Comparison of ENCODE assay signal across 15 cellular contexts in the genomic region with DNA sequence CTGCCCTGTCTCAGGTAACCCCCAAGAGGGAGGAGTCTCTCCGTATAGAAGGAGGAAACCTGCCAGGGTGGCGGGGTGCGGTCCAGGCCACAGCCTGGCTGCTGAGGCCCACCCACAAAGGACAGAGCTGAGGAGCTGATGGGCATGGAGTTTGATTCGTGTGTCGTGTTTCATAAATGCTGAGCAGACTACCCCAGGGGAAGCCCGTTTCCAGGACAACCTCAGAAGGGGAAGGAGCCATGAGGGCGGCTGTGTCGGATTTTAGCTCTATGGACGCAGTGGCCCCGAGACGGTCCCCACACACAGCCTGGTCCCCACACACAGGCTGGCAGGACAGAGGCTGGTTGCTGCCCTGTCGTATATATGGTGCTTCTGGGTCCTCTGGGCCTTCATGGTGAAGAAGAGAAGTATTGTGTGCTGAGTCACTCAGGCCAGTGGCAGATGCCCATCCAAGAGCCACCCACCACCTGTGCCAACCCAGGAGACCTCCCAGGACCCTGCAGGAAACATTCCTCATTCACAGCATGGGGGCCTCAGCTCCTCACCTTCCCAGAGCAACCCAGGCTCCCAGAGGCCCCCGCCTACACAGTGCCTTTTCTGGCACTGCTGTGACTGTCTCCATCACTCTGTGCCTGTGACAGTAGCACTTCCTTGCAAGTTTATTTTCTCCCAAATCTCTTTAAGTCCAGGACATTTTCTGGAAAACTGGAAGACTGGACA.
DNase-seq lines count a peak whose midpoint lies in the region; ATAC-seq, FAIRE-seq and TF ChIP-seq lines count a peak whose summit lies in the region.
"Had no signal": no experiment of that assay in that cellular context is flagged by ENCODE, and none has a peak within 500 bp of the region (broad histone marks: within the 10 kb centered on the region; RNA-seq: fewer than 3 reads in every experiment).

No MANE protein-coding gene starts in this region.

- TF ChIP-seq POLR2A in HCT116 (IDR thresholded peaks at IDR 0.05; ENCODE audit: borderline replicate concordance, extremely low read depth, insufficient read depth, insufficient read length): no peak
- TF ChIP-seq POLR2A in GM12878 (IDR thresholded peaks at IDR 0.05; ENCODE audit: low read depth, low read length): no peak

- no peaks in the 10 kb centered on the region for H3K9me3 Mint-ChIP-seq in stimulated activated effector memory CD8-positive, alpha-beta T cell treated with anti-CD3 and anti-CD28 coated beads, Interleukin-12 subunit alpha, Interleukin-12 subunit beta, amount 100 ng/mL, for 72 hours

- RAD21 ChIA-PET in HCT116 (lab: Charles Lee; ENCODE audit: low non-redundant PET in 1 of 2, low total read pairs in 2 of 2, uncharacterized antibody in 2 of 2, unreplicated experiment in 2 of 2): no interaction called here
- RAD21 ChIA-PET in GM12878 (lab: Charles Lee; ENCODE audit: unreplicated experiment): interaction anchor here (0.6 kb wide), 1 partner anchor 248 kb away, joined by 3 read pairs; no protein-coding TSS in a partner anchor

- DNase-seq in HCT116 (ENCODE audit: low read depth, low spot score) (no peak), GM12878 (ENCODE audit: low read depth, low spot score) (no peak), NCI-H1436 treated with DMSO at 0.1 percent for 48 hours (lab: John Stamatoyannopoulos, UW) (no peak), AG08395 (ENCODE audit: low spot score) (no peak), Ammon's horn (ENCODE audit: low spot score) (no peak)
- DNase-seq in stimulated activated effector memory CD8-positive, alpha-beta T cell treated with anti-CD3 and anti-CD28 coated beads, Interleukin-12 subunit alpha, Interleukin-12 subunit beta, amount 100 ng/mL, for 72 hours (ENCODE audit: low spot score in 2 of 2): no peak
- DNase-seq: BE2C; CD8-positive, alpha-beta T cell; DMS79; NCI-H1436; NCI-H2081; NCI-H510A; PC-9 had no signal

- ATAC-seq in HCT116: peak; percentile 38; the same call in 1 of the 2 replicates
- peak; percentile 43 for ATAC-seq in GM12878
- no peak for ATAC-seq in stimulated activated effector memory CD8-positive, alpha-beta T cell treated with anti-CD3 and anti-CD28 coated beads, Interleukin-12 subunit alpha, Interleukin-12 subunit beta, amount 100 ng/mL, for 72 hours
- ATAC-seq: CD8-positive, alpha-beta T cell had no signal

- POLR2A ChIA-PET in HCT116 (lab: Charles Lee): no interaction called here
- POLR2A ChIA-PET in GM12878 (lab: Charles Lee): interaction anchor here (0.6 kb wide), 1 partner anchor 267 kb away, joined by 3 read pairs; no protein-coding TSS in a partner anchor

- H3K27ac ChIP-seq in HCT116 (ENCODE audit: low read depth, low read length): no peak overlapping the region
- no peak overlapping the region for H3K27ac ChIP-seq in GM12878 (ENCODE audit: control insufficient read depth, insufficient read depth)
- H3K27ac ChIP-seq in neural cell (ENCODE audit: low read length): no peak overlapping the region
- H3K27ac ChIP-seq: PC-9 had no signal

- H3K4me1 ChIP-seq in HCT116 (ENCODE audit: control insufficient read depth in 1 of 2, insufficient read depth in 2 of 2, low read length in 2 of 2) (no peaks in the 10 kb centered on the region; a peak in 1 of 4 replicates), GM12878 (ENCODE audit: control insufficient read depth, insufficient read depth, low read length) (peaks cover 5% of the 10 kb centered on the region)
- H3K4me1 ChIP-seq: BE2C, HAP-1 had no signal

- no peaks in the 10 kb centered on the region for H3K9me2 ChIP-seq in HCT116 (ENCODE audit: insufficient read depth)
- no peaks in the 10 kb centered on the region for H3K9me2 ChIP-seq in neural cell (ENCODE audit: insufficient read depth, low read length)

- H4K20me1 ChIP-seq in HCT116 (ENCODE audit: insufficient read depth) (no peaks in the 10 kb centered on the region), GM12878 (ENCODE audit: control insufficient read depth, insufficient read depth) (no peaks in the 10 kb centered on the region), neural cell (ENCODE audit: insufficient read depth) (no peaks in the 10 kb centered on the region)

- no peak overlapping the region for H3K4me2 ChIP-seq in HCT116 (ENCODE audit: low read length)
- no peak overlapping the region for H3K4me2 ChIP-seq in GM12878 (ENCODE audit: control insufficient read depth, insufficient read depth)
- H3K4me2 ChIP-seq in neural cell (ENCODE audit: low read length): no peak overlapping the region
- H3K4me2 ChIP-seq: PC-9 had no signal

- WGBS in GM12878 (ENCODE audit: insufficient coverage, insufficient replicate concordance, low lambda C conversion rate, missing lambda C conversion rate): 41% methylated on average over 13 of the region's 13 CpGs

- in situ Hi-C loops in GM12878 (cut with MboI): no loop called here

- no peak overlapping the region for H3K4me3 Mint-ChIP-seq in stimulated activated effector memory CD8-positive, alpha-beta T cell treated with anti-CD3 and anti-CD28 coated beads, Interleukin-12 subunit alpha, Interleukin-12 subunit beta, amount 100 ng/mL, for 72 hours
- H3K4me3 Mint-ChIP-seq: CD8-positive, alpha-beta T cell had no signal

- no peak for TF ChIP-seq CTCF in HCT116 (IDR thresholded peaks at IDR 0.05 in 2 of 3, conservative IDR thresholded peaks at IDR 0.05 in 1 of 3; ENCODE audit: borderline replicate concordance in 1 of 3, insufficient read depth in 1 of 3, low read depth in 2 of 3, low read length in 2 of 3)
- no peak for TF ChIP-seq CTCF in GM12878 (IDR thresholded peaks at IDR 0.05 in 2 of 3, conservative IDR thresholded peaks at IDR 0.05 in 1 of 3; ENCODE audit: control insufficient read depth in 2 of 3, extremely low read depth in 1 of 3, insufficient read depth in 1 of 3, low read depth in 3 of 3, low read length in 3 of 3)
- TF ChIP-seq CTCF in neural cell (IDR thresholded peaks at IDR 0.05; ENCODE audit: poor library complexity, severe bottlenecking): no peak

- SMC1A ChIA-PET in GM12878 (lab: Charles Lee; ENCODE audit: uncharacterized antibody, unreplicated experiment): interaction anchor here (0.8 kb wide), 1 partner anchor 98 kb away, joined by 3 read pairs; no protein-coding TSS in a partner anchor

- CTCF ChIA-PET in HCT116 (lab: Charles Lee) (no interaction called here), GM12878 (lab: Yijun Ruan, JAX) (no interaction called here)

- FAIRE-seq in GM12878 (lab: Jason Lieb, UNC): no peak

- TF ChIP-seq RAD21 in HCT116 (IDR thresholded peaks at IDR 0.05; ENCODE audit: low read depth) (no peak), GM12878 (IDR thresholded peaks at IDR 0.05; ENCODE audit: insufficient read depth, low read depth, low read length) (no peak), neural cell (conservative IDR thresholded peaks at IDR 0.05) (no peak)

- H3K79me2 ChIP-seq in HCT116 (ENCODE audit: insufficient read depth, low read length): no peaks in the 10 kb centered on the region
- no peaks in the 10 kb centered on the region for H3K79me2 ChIP-seq in GM12878 (ENCODE audit: control insufficient read depth, insufficient read depth, low read length)
- H3K79me2 ChIP-seq in neural cell (replicated peaks; ENCODE audit: insufficient read depth, low read length): no peaks in the 10 kb centered on the region

- H3K27me3 ChIP-seq in HCT116 (ENCODE audit: insufficient read depth, low read length) (no peaks in the 10 kb centered on the region), GM12878 (replicated peaks in 1 of 2; ENCODE audit: control insufficient read depth in 2 of 2, insufficient read depth in 2 of 2, low read length in 1 of 2) (no peaks in the 10 kb centered on the region), neural cell (ENCODE audit: insufficient read depth, low read depth, low read length) (no peaks in the 10 kb centered on the region)
- H3K27me3 ChIP-seq: BE2C had no signal

- peaks cover 10% of the 10 kb centered on the region for H3K4me1 Mint-ChIP-seq in stimulated activated effector memory CD8-positive, alpha-beta T cell treated with anti-CD3 and anti-CD28 coated beads, Interleukin-12 subunit alpha, Interleukin-12 subunit beta, amount 100 ng/mL, for 72 hours

- BruUV-seq in HCT116 (replicated peaks; lab: Mats Ljungman, UMichigan): no TSS peak
- no TSS peak for BruUV-seq in GM12878 (replicated peaks; lab: Mats Ljungman, UMichigan)

- H3K4me3 ChIP-seq in HCT116 (replicated peaks in 1 of 2; ENCODE audit: low read depth in 1 of 2, low read length in 2 of 2): no peak overlapping the region
- H3K4me3 ChIP-seq in GM12878: no peak overlapping the region
- H3K4me3 ChIP-seq in neural cell (ENCODE audit: low read length): no peak overlapping the region
- H3K4me3 ChIP-seq: HAP-1, PC-9 had no signal

- H3K9me3 ChIP-seq in HCT116 (ENCODE audit: control insufficient read depth in 1 of 2, insufficient read depth in 1 of 2, low read depth in 1 of 2, low read length in 2 of 2) (no peaks in the 10 kb centered on the region), GM12878 (replicated peaks; ENCODE audit: control insufficient read depth, insufficient read depth, low read length) (peaks cover 1% of the 10 kb centered on the region; the same call in 1 of the 3 replicates), neural cell (ENCODE audit: low read length) (peaks cover 3% of the 10 kb centered on the region)
- H3K9me3 ChIP-seq: BE2C, HAP-1 had no signal

- intact Hi-C loops in HCT116 (cut with micrococcal nuclease) (no loop called here), GM12878 (cut with micrococcal nuclease; ENCODE audit: unreplicated experiment) (no loop called here)

- H3K27ac Mint-ChIP-seq in stimulated activated effector memory CD8-positive, alpha-beta T cell treated with anti-CD3 and anti-CD28 coated beads, Interleukin-12 subunit alpha, Interleukin-12 subunit beta, amount 100 ng/mL, for 72 hours: peak overlapping the region; percentile 67
- H3K27ac Mint-ChIP-seq: CD8-positive, alpha-beta T cell had no signal

- H3K9ac ChIP-seq in HCT116 (ENCODE audit: low read length): no peak overlapping the region
- no peak overlapping the region for H3K9ac ChIP-seq in GM12878 (ENCODE audit: control insufficient read depth, insufficient read depth, low read length)
- peak overlapping the region; percentile 5 for H3K9ac ChIP-seq in neural cell (ENCODE audit: low read length)

- no peaks in the 10 kb centered on the region for H3K36me3 ChIP-seq in HCT116 (ENCODE audit: control insufficient read depth in 1 of 2, insufficient read depth in 2 of 2, low read length in 2 of 2)
- no peaks in the 10 kb centered on the region for H3K36me3 ChIP-seq in GM12878 (ENCODE audit: control insufficient read depth in 2 of 2, insufficient read depth in 2 of 2, low read length in 1 of 2)
- no peaks in the 10 kb centered on the region for H3K36me3 ChIP-seq in neural cell (ENCODE audit: insufficient read depth, low read length)
- H3K36me3 ChIP-seq: BE2C, HAP-1 had no signal

- H2AFZ ChIP-seq in HCT116 (ENCODE audit: low read depth, low read length, poor library complexity, severe bottlenecking) (no peak overlapping the region), GM12878 (ENCODE audit: control insufficient read depth, low read depth, low read length) (no peak overlapping the region), neural cell (ENCODE audit: low read depth, low read length) (no peak overlapping the region)
- H2AFZ ChIP-seq: PC-9 had no signal

- H3F3A ChIP-seq in neural cell (ENCODE audit: insufficient read depth, low read length, poor library complexity, severe bottlenecking): no peaks in the 10 kb centered on the region

- TF ChIP-seq EP300 in GM12878 (IDR thresholded peaks at IDR 0.05; ENCODE audit: borderline replicate concordance in 1 of 2, control insufficient read depth in 1 of 2, low read depth in 2 of 2, low read length in 2 of 2) (no peak), neural cell (conservative IDR thresholded peaks at IDR 0.05; ENCODE audit: poor library complexity, severe bottlenecking) (no peak)

- no peaks in the 10 kb centered on the region for H3K36me3 Mint-ChIP-seq in stimulated activated effector memory CD8-positive, alpha-beta T cell treated with anti-CD3 and anti-CD28 coated beads, Interleukin-12 subunit alpha, Interleukin-12 subunit beta, amount 100 ng/mL, for 72 hours
- H3K36me3 Mint-ChIP-seq: CD8-positive, alpha-beta T cell had no signal
